1 cellular context compared by ENCODE assay signal in the genomic region with DNA sequence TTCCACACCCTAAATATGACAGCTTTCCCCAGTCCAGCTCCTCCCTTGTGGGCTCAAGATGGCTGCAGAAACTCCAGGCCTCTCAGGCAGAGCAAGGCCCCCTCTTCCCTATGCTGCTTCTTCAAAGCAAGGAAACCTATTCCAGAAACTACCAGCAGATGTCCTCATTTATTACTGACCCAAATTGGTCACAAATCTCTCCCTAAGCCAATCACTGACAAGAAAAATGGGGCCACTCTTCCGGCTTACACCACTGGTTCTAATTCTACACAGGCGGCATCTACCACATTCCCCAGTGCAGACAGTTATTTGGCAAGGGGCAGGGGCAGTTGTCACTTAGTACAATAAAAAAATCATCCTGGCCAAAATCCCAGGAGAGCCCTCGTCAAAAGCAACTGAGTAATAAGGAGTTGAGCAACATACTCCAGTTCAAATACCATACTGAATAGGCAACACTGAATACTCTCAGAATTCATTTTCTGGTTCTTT.
TF ChIP-seq lines count a peak whose summit lies in the region.

No MANE protein-coding gene starts in this region.

TF ChIP-seq in HEK293, 187 proteins besides CTCF, POLR2A, EP300 and RAD21 (continued from another document):
- TF ChIP-seq ZNF362 (tag by site-specific recombination; IDR thresholded peaks at IDR 0.05), result no peak
- no peak for TF ChIP-seq ZNF777 (tag by site-specific recombination; IDR thresholded peaks at IDR 0.05; ENCODE audit: borderline replicate concordance)
TF ChIP-seq in HEK293: peak in this region for 6.
